36 cellular contexts compared by ENCODE assay signal in the genomic region with DNA sequence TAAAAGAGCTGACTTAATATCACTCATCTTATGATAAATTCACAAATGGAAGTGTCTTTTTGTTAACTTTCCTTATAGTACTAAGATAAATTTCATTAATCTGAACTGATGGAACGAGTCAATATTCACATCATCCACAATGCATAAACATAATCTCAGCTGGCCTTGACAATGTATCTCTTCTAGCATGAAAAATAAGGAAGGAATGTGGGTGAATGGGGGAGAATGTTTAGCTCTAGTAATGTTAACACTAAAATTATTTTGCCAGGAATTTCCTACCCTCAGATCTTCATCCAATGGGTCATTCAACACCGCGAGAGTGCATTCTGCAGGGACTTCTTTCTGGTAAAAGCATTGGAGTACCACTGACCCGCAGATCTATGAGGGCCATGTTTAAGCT. TPM values are rescaled to one million over a fixed set of nuclear protein-coding genes. Genes with fewer than 3 reads are reported as not detected.
"Had no signal": no experiment of that assay in that cellular context is flagged by ENCODE, and none has a peak within 500 bp of the region (broad histone marks: within the 10 kb centered on the region; RNA-seq: fewer than 3 reads in every experiment).

No MANE protein-coding gene starts in this region.

- H3K27ac ChIP-seq: body of pancreas, breast epithelium, coronary artery, dorsolateral prefrontal cortex, gastroesophageal sphincter, heart right ventricle, hepatocyte, WERI-Rb-1 had no signal

- ATAC-seq: activated CD4-positive, CD25-positive, alpha-beta regulatory T cell treated with anti-CD3 and anti-CD28 coated beads, Interleukin-2, amount 50 U/mL, for 24 hours; activated CD8-positive, alpha-beta memory T cell treated with anti-CD3 and anti-CD28 coated beads, Interleukin-2, amount 10 ng/mL, durations not matched to agents 7 days and 5 days; activated CD8-positive, alpha-beta T cell treated with anti-CD3 and anti-CD28 coated beads for 36 hours; activated naive CD4-positive, alpha-beta T cell treated with anti-CD3 and anti-CD28 coated beads, Interleukin-2, amount 50 U/mL, for 72 hours; body of pancreas; esophagus mucosa; gastroesophageal sphincter; heart right ventricle; T-cell had no signal

- H2AFZ ChIP-seq: hepatocyte had no signal

- DNase-seq: activated B cell treated with CpG ODN at 0.5 μM for 24 hours; activated CD4-positive, alpha-beta T cell treated with anti-CD3 and anti-CD28 coated beads for 48 hours; activated CD4-positive, alpha-beta T cell treated with anti-CD3 and anti-CD28 coated beads, Interleukin-2, amount 50 U/mL, for 1 hour; activated CD4-positive, alpha-beta T cell treated with anti-CD3 and anti-CD28 coated beads, Interleukin-2, amount 50 U/mL, for 48 hours; activated CD8-positive, alpha-beta memory T cell treated with anti-CD3 and anti-CD28 coated beads, Interleukin-2, amount 10 ng/mL, durations not matched to agents 7 days and 5 days; activated CD8-positive, alpha-beta memory T cell treated with anti-CD3 and anti-CD28 coated beads, Interleukin-2, amount 50 U/mL, for 4 hours; activated CD8-positive, alpha-beta T cell treated with anti-CD3 and anti-CD28 coated beads for 36 hours; activated gamma-delta T cell; activated naive CD4-positive, alpha-beta T cell; activated naive CD4-positive, alpha-beta T cell treated with anti-CD3 and anti-CD28 coated beads, Interleukin-2, amount 10 ng/mL, durations not matched to agents 7 days and 5 days; activated naive CD8-positive, alpha-beta T cell treated with anti-CD3 and anti-CD28 coated beads, Interleukin-2, amount 10 ng/mL, durations not matched to agents 7 days and 5 days; activated T-cell treated with anti-CD3 and anti-CD28 coated beads, Interleukin-2, amount 50 U/mL, for 1 hour; activated T-cell treated with anti-CD3 and anti-CD28 coated beads, Interleukin-2, amount 50 U/mL, for 48 hours; amygdala; aorta; body of pancreas; dorsolateral prefrontal cortex; effector memory CD4-positive, alpha-beta T cell; endodermal cell; foreskin melanocyte; heart right ventricle; T-cell; T1000; WERI-Rb-1 had no signal

- H3K4me1 Mint-ChIP-seq: activated B cell treated with CpG ODN at 0.5 μM for 24 hours had no signal

- H3K9me3 ChIP-seq: body of pancreas, gastroesophageal sphincter, heart right ventricle had no signal

- H3K36me3 Mint-ChIP-seq: activated naive CD4-positive, alpha-beta T cell treated with anti-CD3 and anti-CD28 coated beads, Interleukin-2, amount 10 ng/mL, durations not matched to agents 7 days and 5 days; activated naive CD8-positive, alpha-beta T cell treated with anti-CD3 and anti-CD28 coated beads, Interleukin-2, amount 10 ng/mL, durations not matched to agents 7 days and 5 days; T-cell had no signal

- H3K36me3 ChIP-seq: breast epithelium, gastroesophageal sphincter, heart right ventricle, WERI-Rb-1 had no signal

- H3K27me3 ChIP-seq: body of pancreas, breast epithelium, hepatocyte had no signal

- H3K4me3 Mint-ChIP-seq: activated B cell treated with CpG ODN at 0.5 μM for 24 hours; activated CD8-positive, alpha-beta memory T cell treated with anti-CD3 and anti-CD28 coated beads, Interleukin-2, amount 10 ng/mL, durations not matched to agents 7 days and 5 days; activated CD8-positive, alpha-beta T cell treated with anti-CD3 and anti-CD28 coated beads for 36 hours; activated naive CD4-positive, alpha-beta T cell treated with anti-CD3 and anti-CD28 coated beads, Interleukin-2, amount 10 ng/mL, durations not matched to agents 7 days and 5 days; activated naive CD8-positive, alpha-beta T cell treated with anti-CD3 and anti-CD28 coated beads, Interleukin-2, amount 10 ng/mL, durations not matched to agents 7 days and 5 days; activated T-helper 1 cell treated with anti-CD3 and anti-CD28 coated beads, Interleukin-12 subunit alpha, Interleukin-12 subunit beta, Interleukin-2, Interleukin-4 antibody, amounts not matched to agents 30 ng/mL and 10 ng/mL and 1 ng/mL, durations not matched to agents 14 hours and 24 hours and 36 hours; central memory CD8-positive, alpha-beta T cell; dendritic cell treated with granulocyte-macrophage colony-stimulating factor and Interleukin-4, amounts not matched to agents 40 ng/mL and 50 ng/mL, for 4 days; endodermal cell; T-cell; T-helper 1 cell treated with Interleukin-12 subunit alpha and Interleukin-12 subunit beta and Interleukin-4 antibody, amounts not matched to agents 30 μg/mL and 1 μg/mL, for 36 hours; T-helper 2 cell treated with Interferon-gamma antibody and Interleukin-4, amounts not matched to agents 5 μg/mL and 100 μg/mL, for 36 hours had no signal

- H3K4me3 ChIP-seq: body of pancreas, breast epithelium, coronary artery, dorsolateral prefrontal cortex, gastroesophageal sphincter, heart right ventricle, hepatocyte had no signal

- H3K79me2 ChIP-seq: hepatocyte had no signal

- H3K4me2 ChIP-seq: hepatocyte had no signal

- H3K27ac Mint-ChIP-seq: activated B cell treated with CpG ODN at 0.5 μM for 24 hours; activated CD8-positive, alpha-beta memory T cell treated with anti-CD3 and anti-CD28 coated beads, Interleukin-2, amount 10 ng/mL, durations not matched to agents 7 days and 5 days; activated CD8-positive, alpha-beta T cell treated with anti-CD3 and anti-CD28 coated beads for 36 hours; activated naive CD4-positive, alpha-beta T cell treated with anti-CD3 and anti-CD28 coated beads, Interleukin-2, amount 10 ng/mL, durations not matched to agents 7 days and 5 days; activated naive CD4-positive, alpha-beta T cell treated with anti-CD3 and anti-CD28 coated beads, Interleukin-2, amount 50 U/mL, for 72 hours; activated naive CD8-positive, alpha-beta T cell treated with anti-CD3 and anti-CD28 coated beads, Interleukin-2, amount 10 ng/mL, durations not matched to agents 7 days and 5 days; activated T-helper 1 cell treated with anti-CD3 and anti-CD28 coated beads, Interleukin-12 subunit alpha, Interleukin-12 subunit beta, Interleukin-2, Interleukin-4 antibody, amounts not matched to agents 30 ng/mL and 10 ng/mL and 1 ng/mL, durations not matched to agents 14 hours and 24 hours and 36 hours; dendritic cell treated with granulocyte-macrophage colony-stimulating factor and Interleukin-4, amounts not matched to agents 40 ng/mL and 50 ng/mL, for 4 days; endodermal cell; T-cell; T-helper 1 cell treated with Interleukin-12 subunit alpha and Interleukin-12 subunit beta and Interleukin-4 antibody, amounts not matched to agents 30 μg/mL and 1 μg/mL, for 36 hours; T-helper 2 cell treated with Interferon-gamma antibody and Interleukin-4, amounts not matched to agents 5 μg/mL and 100 μg/mL, for 36 hours had no signal

- H3K9me3 Mint-ChIP-seq: activated B cell treated with CpG ODN at 0.5 μM for 24 hours; activated CD8-positive, alpha-beta T cell treated with anti-CD3 and anti-CD28 coated beads for 36 hours; activated naive CD4-positive, alpha-beta T cell treated with anti-CD3 and anti-CD28 coated beads, Interleukin-2, amount 10 ng/mL, durations not matched to agents 7 days and 5 days; activated naive CD4-positive, alpha-beta T cell treated with anti-CD3 and anti-CD28 coated beads, Interleukin-2, amount 50 U/mL, for 72 hours; activated naive CD8-positive, alpha-beta T cell treated with anti-CD3 and anti-CD28 coated beads, Interleukin-2, amount 10 ng/mL, durations not matched to agents 7 days and 5 days; activated T-helper 1 cell treated with anti-CD3 and anti-CD28 coated beads, Interleukin-12 subunit alpha, Interleukin-12 subunit beta, Interleukin-2, Interleukin-4 antibody, amounts not matched to agents 30 ng/mL and 10 ng/mL and 1 ng/mL, durations not matched to agents 14 hours and 24 hours and 36 hours; central memory CD8-positive, alpha-beta T cell; dendritic cell treated with granulocyte-macrophage colony-stimulating factor and Interleukin-4, amounts not matched to agents 40 ng/mL and 50 ng/mL, for 4 days; endodermal cell; T-cell; T-helper 1 cell treated with Interleukin-12 subunit alpha and Interleukin-12 subunit beta and Interleukin-4 antibody, amounts not matched to agents 30 μg/mL and 1 μg/mL, for 36 hours; T-helper 2 cell treated with Interferon-gamma antibody and Interleukin-4, amounts not matched to agents 5 μg/mL and 100 μg/mL, for 36 hours had no signal

- H3K4me1 ChIP-seq: body of pancreas, breast epithelium, gastroesophageal sphincter, heart right ventricle had no signal

RNA-seq across cellular contexts. Expression of a gene that starts 15.8 kb away (rescaled TPM):
- total RNA-seq: activated B cell treated with CpG ODN at 0.5 μM for 24 hours, esophagus mucosa had no signal
- polyA plus RNA-seq: aorta had no signal
